In the genomic region with DNA sequence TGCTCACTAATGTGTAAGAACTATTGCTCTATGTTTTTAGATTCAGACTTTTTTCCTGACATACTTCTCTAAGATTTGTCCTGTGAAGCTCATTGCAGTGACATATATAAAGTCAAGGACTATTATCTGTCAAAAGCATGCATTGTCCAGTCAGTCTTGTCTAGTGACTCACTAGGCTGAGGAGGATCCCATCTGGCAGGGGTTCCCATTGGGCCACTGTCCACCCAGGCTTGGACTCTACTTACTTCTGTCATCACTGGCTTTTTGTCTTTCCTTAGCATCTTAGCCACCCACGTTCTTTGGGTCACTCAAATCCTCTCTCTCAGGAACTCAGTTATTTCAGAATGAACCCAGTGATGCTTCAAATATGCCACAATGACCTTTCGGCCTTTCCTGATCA, we compare ENCODE assay signal across 9 cellular contexts.
"Had no signal": no experiment of that assay in that cellular context is flagged by ENCODE, and none has a peak within 500 bp of the region (broad histone marks: within the 10 kb centered on the region; RNA-seq: fewer than 3 reads in every experiment).

No MANE protein-coding gene starts in this region.

- DNase-seq: H9, HCEC 1CT, KG1 had no signal

- H3K4me3 ChIP-seq: GM23338 had no signal

- H3K9me3 Mint-ChIP-seq: H9 had no signal

- FAIRE-seq: H1, H54, HepG2 had no signal

- H3K27ac Mint-ChIP-seq: GM23338, H9, IgD-negative memory B cell had no signal

- H2AFZ ChIP-seq: GM23338 had no signal

- H3K4me2 ChIP-seq: GM23338 had no signal

- H3K4me3 Mint-ChIP-seq: GM23338, H9, IgD-negative memory B cell had no signal

- H3K27ac ChIP-seq: HL-60 had no signal

- H3K4me1 Mint-ChIP-seq: IgD-negative memory B cell had no signal

- ATAC-seq: GM23338, HepG2 had no signal
